Comparison of ENCODE assay signal across 19 cellular contexts in the genomic region with DNA sequence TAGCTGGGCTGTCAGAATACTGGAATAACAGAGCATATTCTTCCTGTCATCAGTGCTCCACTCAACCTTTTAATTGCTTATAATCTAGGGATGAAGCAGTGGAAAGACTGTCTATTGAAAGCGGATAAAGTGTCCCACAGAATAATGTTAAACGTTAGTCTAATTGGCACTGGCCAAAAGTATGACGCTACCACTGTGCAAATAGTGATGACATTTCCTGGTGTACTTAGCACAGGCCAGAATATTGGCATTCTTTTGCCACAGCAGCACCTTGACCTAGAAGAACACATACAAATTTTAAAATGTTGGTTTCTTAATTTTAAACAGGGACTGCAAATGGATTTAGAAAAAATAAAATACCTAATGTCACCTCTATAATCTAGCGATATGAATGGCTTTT.
A peak's percentile ranks its signal among the peaks of the same experiment; 100 is the strongest.
DNase-seq lines count a peak whose midpoint lies in the region; ATAC-seq and TF ChIP-seq lines count a peak whose summit lies in the region.
"Had no signal": no experiment of that assay in that cellular context is flagged by ENCODE, and none has a peak within 500 bp of the region (broad histone marks: within the 10 kb centered on the region; RNA-seq: fewer than 3 reads in every experiment).

No MANE protein-coding gene starts in this region.

- H3K27me3 ChIP-seq in foreskin keratinocyte, result no peaks in the 10 kb centered on the region
- H3K27me3 ChIP-seq: BE2C had no signal

- TF ChIP-seq CTCF in foreskin keratinocyte (conservative IDR thresholded peaks at IDR 0.05), result no peak

- no peaks in the 10 kb centered on the region for H3K4me1 ChIP-seq in foreskin keratinocyte
- H3K4me1 ChIP-seq: A549; BE2C; BLaER1 treated with 17β-estradiol and CSF1 and Interleukin-3, amounts not matched to agents 10 nM and 100 nM; HAP-1 had no signal

- DNase-seq in DMS153 (lab: John Stamatoyannopoulos, UW), result peak; percentile 37
- peak; percentile 54 for DNase-seq in NCI-H2029 (lab: John Stamatoyannopoulos, UW)
- peak; percentile 26 for DNase-seq in NCI-H748 treated with DMSO at 0.1 percent for 48 hours (lab: John Stamatoyannopoulos, UW)
- no peak for DNase-seq in foreskin keratinocyte
- DNase-seq in NOMO-1 (lab: John Stamatoyannopoulos, UW; ENCODE audit: unreplicated experiment in 2 of 2), result no peak
- no peak for DNase-seq in globus pallidus (ENCODE audit: low spot score)
- DNase-seq: 8988T; ACHN; AML-193; BE2C; CD4-positive, alpha-beta T cell; CD8-positive, alpha-beta memory T cell; DMS 273 treated with DMSO at 0.1 percent for 48 hours; DND-41; GOT3; HFFc6 had no signal

- ATAC-seq in foreskin keratinocyte, result no peak
- ATAC-seq: A549 had no signal

- H3K27ac ChIP-seq in foreskin keratinocyte, result no peak overlapping the region
- H3K27ac ChIP-seq: A549; BLaER1 treated with 17β-estradiol and CSF1 and Interleukin-3, amounts not matched to agents 10 nM and 100 nM had no signal

Comparison
In these comparisons a context has a peak if more than half of its experiments do, and no peak if none do; other contexts are left out.
1. DNase-seq: peak in DMS153 (single experiment), NCI-H2029 (single experiment) and NCI-H748 treated with DMSO at 0.1 percent for 48 hours (single experiment); none in foreskin keratinocyte (0 of 2), NOMO-1 (0 of 2) and globus pallidus (single experiment).